10 cellular contexts compared by ENCODE assay signal in genomic region chr20:17611540-17612286, GRCh38. TPM values are rescaled to one million over a fixed set of nuclear protein-coding genes. Genes with fewer than 3 reads are reported as not detected.
DNase-seq lines count a peak whose midpoint lies in the region; ATAC-seq and TF ChIP-seq lines count a peak whose summit lies in the region.
"Had no signal": no experiment of that assay in that cellular context is flagged by ENCODE, and none has a peak within 500 bp of the region (broad histone marks: within the 10 kb centered on the region; RNA-seq: fewer than 3 reads in every experiment).

No MANE protein-coding gene starts in this region.

- H3K9me3 Mint-ChIP-seq in natural killer cell, result no peaks in the 10 kb centered on the region
- H3K9me3 Mint-ChIP-seq: dendritic cell treated with granulocyte-macrophage colony-stimulating factor and Interleukin-4, amounts not matched to agents 40 ng/mL and 50 ng/mL, for 4 days had no signal

- no peaks in the 10 kb centered on the region for H3K36me3 Mint-ChIP-seq in natural killer cell

- no peak for DNase-seq in effector memory CD4-positive, alpha-beta T cell
- DNase-seq in natural killer cell (no peak), NCI-H2107 (lab: John Stamatoyannopoulos, UW) (no peak), DMS79 (lab: John Stamatoyannopoulos, UW) (no peak)
- no peak for DNase-seq in stimulated activated CD4-positive, alpha-beta T cell treated with anti-CD3 and anti-CD28 coated beads, Interleukin-4, amount 100 ng/mL, for 24 hours

- H3K27ac ChIP-seq in BLaER1 treated with 17β-estradiol and CSF1 and Interleukin-3, amounts not matched to agents 10 nM and 100 nM, result peak overlapping the region in 8 of 11 experiments; percentile 25 to 88 (median 84); a peak in 16 of 22 replicates
- peak overlapping the region; percentile 80 for H3K27ac ChIP-seq in KOPT-K1 (ENCODE audit: low read depth, low read length, poor library complexity, severe bottlenecking)
- peak overlapping the region; percentile 36 for H3K27ac ChIP-seq in effector memory CD4-positive, alpha-beta T cell (ENCODE audit: insufficient read depth, low read length, poor library complexity, severe bottlenecking)

- peak; percentile 1 for TF ChIP-seq CTCF in natural killer cell (IDR thresholded peaks at IDR 0.05)

- peak overlapping the region in 8 of 11 experiments; percentile 19 to 80 (median 76); a peak in 13 of 22 replicates for H3K9ac ChIP-seq in BLaER1 treated with 17β-estradiol and CSF1 and Interleukin-3, amounts not matched to agents 10 nM and 100 nM

- intact Hi-C loops in natural killer cell (cut with micrococcal nuclease), result loop anchor here (1.0 to 5.0 kb wide), 3 partner anchors 41 to 106 kb away; partner anchors contain the start of genes DSTN and RRBP1

- H3K4me2 ChIP-seq in BLaER1 treated with 17β-estradiol and CSF1 and Interleukin-3, amounts not matched to agents 10 nM and 100 nM, result peak overlapping the region; percentile 85 to 100 (median 96)

- peak overlapping the region in 2 of 10 experiments; percentile 31 to 51; a peak in 3 of 20 replicates for H3K4me3 ChIP-seq in BLaER1 treated with 17β-estradiol and CSF1 and Interleukin-3, amounts not matched to agents 10 nM and 100 nM
- peak overlapping the region; percentile 33 for H3K4me3 ChIP-seq in effector memory CD4-positive, alpha-beta T cell (ENCODE audit: insufficient read depth, low read depth, low read length, poor library complexity, severe bottlenecking)
- H3K4me3 ChIP-seq: HAP-1 had no signal

- peak in 1 of 3 donors; percentile 2 for ATAC-seq in natural killer cell
- ATAC-seq in GM18519 (IDR thresholded peaks at IDR 0.05; ENCODE audit: low FRiP score, unreplicated experiment), result no peak

- H3K27ac Mint-ChIP-seq in natural killer cell, result peak overlapping the region; percentile 98
- H3K27ac Mint-ChIP-seq: dendritic cell treated with granulocyte-macrophage colony-stimulating factor and Interleukin-4, amounts not matched to agents 40 ng/mL and 50 ng/mL, for 4 days had no signal

- peaks cover 0 to 22% (median 11%) of the 10 kb centered on the region in 11 experiments; a peak in 10 of 22 replicates for H3K36me3 ChIP-seq in BLaER1 treated with 17β-estradiol and CSF1 and Interleukin-3, amounts not matched to agents 10 nM and 100 nM
- H3K36me3 ChIP-seq in KOPT-K1 (ENCODE audit: insufficient read depth, low read length), result peaks cover 27% of the 10 kb centered on the region; the same call in 1 of the 2 replicates
- H3K36me3 ChIP-seq in effector memory CD4-positive, alpha-beta T cell (ENCODE audit: control insufficient read depth, insufficient read depth, low read length), result no peaks in the 10 kb centered on the region

- H3K4me1 ChIP-seq in BLaER1 treated with 17β-estradiol and CSF1 and Interleukin-3, amounts not matched to agents 10 nM and 100 nM, result peaks cover 63 to 80% (median 79%) of the 10 kb centered on the region in 10 experiments
- H3K4me1 ChIP-seq in effector memory CD4-positive, alpha-beta T cell (ENCODE audit: control insufficient read depth, insufficient read depth, low read length, poor library complexity, severe bottlenecking), result peaks cover 39% of the 10 kb centered on the region
- H3K4me1 ChIP-seq: HAP-1 had no signal

- no peaks in the 10 kb centered on the region for H3K27me3 Mint-ChIP-seq in natural killer cell (ENCODE audit: low read depth in 2 of 2)
- H3K27me3 Mint-ChIP-seq: dendritic cell treated with granulocyte-macrophage colony-stimulating factor and Interleukin-4, amounts not matched to agents 40 ng/mL and 50 ng/mL, for 4 days had no signal

- no peaks in the 10 kb centered on the region for H3K27me3 ChIP-seq in BLaER1 treated with 17β-estradiol and CSF1 and Interleukin-3, amounts not matched to agents 10 nM and 100 nM
- H3K27me3 ChIP-seq in effector memory CD4-positive, alpha-beta T cell (replicated peaks; ENCODE audit: control insufficient read depth, insufficient read depth, low read length, poor library complexity, severe bottlenecking), result no peaks in the 10 kb centered on the region

- H3K4me3 Mint-ChIP-seq in natural killer cell, result peak overlapping the region; percentile 13
- H3K4me3 Mint-ChIP-seq: dendritic cell treated with granulocyte-macrophage colony-stimulating factor and Interleukin-4, amounts not matched to agents 40 ng/mL and 50 ng/mL, for 4 days had no signal

- peaks cover 41 to 59% of the 10 kb centered on the region in 2 donors for H3K4me1 Mint-ChIP-seq in natural killer cell

- H4K20me1 ChIP-seq in BLaER1 treated with 17β-estradiol and CSF1 and Interleukin-3, amounts not matched to agents 10 nM and 100 nM, result peaks cover 8 to 69% (median 24%) of the 10 kb centered on the region in 11 experiments; a peak in 15 of 22 replicates

- H3K9me3 ChIP-seq in BLaER1 treated with 17β-estradiol and CSF1 and Interleukin-3, amounts not matched to agents 10 nM and 100 nM (replicated peaks in 1 of 11), result no peaks in the 10 kb centered on the region
- H3K9me3 ChIP-seq in KOPT-K1 (ENCODE audit: insufficient read depth, low read length, poor library complexity, severe bottlenecking), result no peaks in the 10 kb centered on the region
- H3K9me3 ChIP-seq in effector memory CD4-positive, alpha-beta T cell (ENCODE audit: control insufficient read depth, low read length), result no peaks in the 10 kb centered on the region
- H3K9me3 ChIP-seq: HAP-1 had no signal

RNA-seq across cellular contexts. Expression of gene DSTN, which starts 41.8 kb away (rescaled TPM):
- total RNA-seq in natural killer cell, result 10 to 100 TPM; 47.5 to 73.5 (median 70.0) TPM
